Comparison of ENCODE assay signal across 8 cellular contexts in the genomic region with DNA sequence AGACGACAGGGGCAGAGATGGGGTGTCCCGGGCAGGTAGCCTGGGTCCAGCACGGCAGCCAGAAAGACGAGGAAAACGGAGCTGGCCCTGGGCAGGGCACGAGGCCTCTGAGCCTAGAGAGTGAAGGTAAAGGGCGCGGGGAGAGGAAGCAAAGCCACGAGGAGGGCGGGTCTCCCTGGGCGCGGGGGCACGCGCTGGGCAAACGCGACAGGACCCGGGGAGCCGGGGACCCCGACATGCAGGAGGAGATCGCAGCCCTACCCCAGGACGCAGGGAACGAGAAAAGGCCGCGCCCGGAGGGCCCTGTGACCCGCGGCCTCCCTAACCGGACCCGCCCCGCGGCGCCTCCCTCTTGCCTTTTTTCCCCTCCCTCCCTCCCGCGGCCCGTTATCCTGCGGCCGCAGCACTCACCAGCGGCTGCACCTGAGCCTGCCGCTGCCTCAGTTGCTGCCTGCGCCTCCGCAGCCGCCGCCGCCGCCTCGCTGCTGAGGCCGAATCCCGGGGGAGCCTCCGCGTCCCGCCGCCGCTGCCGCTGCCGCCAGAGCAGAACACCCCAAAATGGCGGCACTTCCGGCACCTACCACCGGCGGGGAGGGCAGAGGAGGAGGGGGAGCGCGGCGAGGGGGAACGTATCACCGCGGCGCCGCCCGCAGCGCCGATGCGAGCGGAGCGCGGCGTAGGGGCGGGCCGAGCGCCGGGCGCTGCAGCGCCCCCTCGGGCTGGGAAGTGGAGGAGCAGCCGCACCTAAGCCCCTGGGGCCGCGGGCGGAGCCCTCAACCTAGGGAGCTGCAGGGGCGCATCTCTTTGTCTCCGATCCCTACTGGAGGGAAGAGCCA. TPM values are rescaled to one million over a fixed set of nuclear protein-coding genes. Genes with fewer than 3 reads are reported as not detected.
DNase-seq lines count a peak whose midpoint lies in the region; ATAC-seq, FAIRE-seq and TF ChIP-seq lines count a peak whose summit lies in the region.

A gene (minus strand): TSS at position 552 of the 836 bp plus-strand sequence. CDS start 53,609 bp downstream, outside the sequence.

- H3K36me3 Mint-ChIP-seq in activated CD4-positive, alpha-beta T cell treated with anti-CD3 and anti-CD28 coated beads for 36 hours (ENCODE audit: low read depth), result peaks cover 31% of the 10 kb centered on the region

- DNase-seq in GM19239 (ENCODE audit: insufficient read length, low spot score) (peak; percentile 84), NCI-H510A treated with DMSO at 0.1 percent for 48 hours (lab: John Stamatoyannopoulos, UW) (peak; percentile 35), choroid plexus epithelial cell (ENCODE audit: low read depth) (peak; percentile 90), kidney tubule cell (ENCODE audit: low spot score) (peak; percentile 92)
- peak; percentile 97 for DNase-seq in activated CD4-positive, alpha-beta T cell treated with anti-CD3 and anti-CD28 coated beads for 36 hours
- peak; percentile 74 to 90 (median 81) for DNase-seq in stimulated activated CD4-positive, alpha-beta T cell treated with anti-CD3 and anti-CD28 coated beads, Interleukin-1b, Interleukin-23, amount 100 ng/mL, for 24 hours (ENCODE audit: low read depth in 4 of 4, low spot score in 1 of 4)

- peak within 1 kb of the TSS; percentile 79 for H3K4me2 ChIP-seq in BLaER1

- intact Hi-C loops in activated CD4-positive, alpha-beta T cell treated with anti-CD3 and anti-CD28 coated beads for 36 hours (cut with DNase I, micrococcal nuclease), result loop anchor here (1.0 to 5.0 kb wide), 18 partner anchors 13 to 935 kb away; a partner anchor contains a TSS

- H3K9me3 Mint-ChIP-seq in activated CD4-positive, alpha-beta T cell treated with anti-CD3 and anti-CD28 coated beads for 36 hours (ENCODE audit: low read depth), result no peaks in the 10 kb centered on the region

- peak; percentile 91 for ATAC-seq in HG03442 (IDR thresholded peaks at IDR 0.05; ENCODE audit: unreplicated experiment)
- ATAC-seq in activated CD4-positive, alpha-beta T cell treated with anti-CD3 and anti-CD28 coated beads for 36 hours, result peak; percentile 94

- peak within 1 kb of the TSS; percentile 92 for H3K27ac ChIP-seq in BLaER1

- no peaks in the 10 kb centered on the region for H3K27me3 Mint-ChIP-seq in activated CD4-positive, alpha-beta T cell treated with anti-CD3 and anti-CD28 coated beads for 36 hours

- H4K20me1 ChIP-seq in BLaER1, result peaks cover 48% of the 10 kb centered on the region

- H3K4me3 ChIP-seq in BLaER1 (peak within 1 kb of the TSS; percentile 94), choroid plexus epithelial cell (ENCODE audit: low read depth, low read length) (peak within 1 kb of the TSS; percentile 97)

- POLR2A ChIA-PET in activated CD4-positive, alpha-beta T cell treated with anti-CD3 and anti-CD28 coated beads for 36 hours (lab: Charles Lee), result interaction anchor here (0.8 to 2.1 kb wide), 4 partner anchors 12 to 295 kb away, joined by 3 to 8 read pairs (median 6); a partner anchor contains a TSS

- no peaks in the 10 kb centered on the region for H3K27me3 ChIP-seq in BLaER1

- H3K4me1 ChIP-seq in BLaER1, result peaks cover 45% of the 10 kb centered on the region

- H3K9ac ChIP-seq in BLaER1, result peak within 1 kb of the TSS; percentile 96

- peak; percentile 78 for FAIRE-seq in GM19239 (lab: Jason Lieb, UNC)

- TF ChIP-seq CTCF in choroid plexus epithelial cell (conservative IDR thresholded peaks at IDR 0.05; ENCODE audit: low read depth, low read length), result peak; percentile 57

- H3K36me3 ChIP-seq in BLaER1, result peaks cover 27% of the 10 kb centered on the region; the same call in 1 of the 2 replicates

- H3K4me3 Mint-ChIP-seq in activated CD4-positive, alpha-beta T cell treated with anti-CD3 and anti-CD28 coated beads for 36 hours, result peak within 1 kb of the TSS; percentile 96

- no peaks in the 10 kb centered on the region for H3K9me3 ChIP-seq in BLaER1

- H3K4me1 Mint-ChIP-seq in activated CD4-positive, alpha-beta T cell treated with anti-CD3 and anti-CD28 coated beads for 36 hours, result peaks cover 38% of the 10 kb centered on the region

- CTCF ChIA-PET in activated CD4-positive, alpha-beta T cell treated with anti-CD3 and anti-CD28 coated beads for 36 hours (lab: Charles Lee), result interaction anchor here (0.5 to 7.0 kb wide), 31 partner anchors 10 to 451 kb away, joined by 3 to 47 read pairs (median 3); a partner anchor contains a TSS

- peak within 1 kb of the TSS; percentile 94 for H3K27ac Mint-ChIP-seq in activated CD4-positive, alpha-beta T cell treated with anti-CD3 and anti-CD28 coated beads for 36 hours

RNA-seq across cellular contexts. Expression of the gene that starts here (rescaled TPM):
- 100 to 1,000 TPM; 132 to 143 TPM for total RNA-seq in activated CD4-positive, alpha-beta T cell treated with anti-CD3 and anti-CD28 coated beads for 36 hours

Comparison
In these comparisons a context has a peak if more than half of its experiments do, and no peak if none do; other contexts are left out.
1. Peak in every context shown above with its lines: DNase-seq, ATAC-seq, H3K4me3 ChIP-seq and H3K27ac ChIP-seq.
2. DNase-seq: peak in every context shown above with its lines; median percentile 97 in activated CD4-positive, alpha-beta T cell treated with anti-CD3 and anti-CD28 coated beads for 36 hours; 92 in kidney tubule cell; 90 in choroid plexus epithelial cell; 84 in GM19239; 81 in stimulated activated CD4-positive, alpha-beta T cell treated with anti-CD3 and anti-CD28 coated beads, Interleukin-1b, Interleukin-23, amount 100 ng/mL, for 24 hours; 35 in NCI-H510A treated with DMSO at 0.1 percent for 48 hours.